1 cellular context compared by ENCODE assay signal in the genomic region with DNA sequence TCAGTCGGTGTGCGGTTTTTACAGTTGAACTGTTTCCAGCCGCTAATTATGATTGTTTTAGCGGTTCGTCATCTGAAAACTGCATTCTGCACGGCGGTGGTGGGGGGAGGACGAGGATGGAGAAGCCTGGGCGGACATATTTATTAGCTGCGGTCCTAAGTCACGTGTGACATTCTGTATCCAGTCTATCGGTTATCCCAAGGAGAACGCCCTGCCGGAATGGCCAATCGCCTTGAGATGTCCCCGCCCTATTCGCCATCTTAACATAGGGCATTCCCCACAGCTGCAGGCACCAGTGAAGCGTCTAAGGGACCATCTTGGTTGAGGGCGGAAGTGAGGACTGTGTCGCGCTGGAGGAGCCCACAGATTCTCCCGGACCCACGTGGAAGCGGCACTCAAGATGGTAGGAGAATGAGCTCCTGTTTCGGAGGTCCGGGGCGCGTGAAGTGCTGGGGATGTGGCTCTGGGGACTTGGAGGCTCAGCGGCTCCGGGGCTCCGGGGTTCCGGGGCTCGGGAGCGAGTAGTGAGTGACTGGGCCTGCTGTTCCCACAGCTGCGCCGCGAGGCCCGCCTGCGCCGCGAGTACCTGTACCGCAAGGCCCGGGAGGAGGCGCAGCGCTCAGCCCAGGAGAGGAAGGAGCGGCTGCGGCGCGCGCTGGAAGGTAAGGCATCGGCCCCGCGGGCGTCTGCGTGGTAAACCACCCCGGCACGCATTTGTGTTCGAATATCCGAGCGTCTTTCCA.
TF ChIP-seq lines count a peak whose summit lies in the region.

IMP4 (plus strand) TSS at position 365 of the 743 bp plus-strand sequence; CDS start at position 401, 36 bp downstream.

TF ChIP-seq in HepG2, 621 proteins besides CTCF, POLR2A, EP300 and RAD21 (continued from another document and continues in another):
- TF ChIP-seq KDM6A (CRISPR knock-in tag; IDR thresholded peaks at IDR 0.05; ENCODE audit: low read depth) (peak; percentile 32; the same call in 1 of the 2 replicates), ZNF432 (CRISPR knock-in tag; IDR thresholded peaks at IDR 0.05; ENCODE audit: borderline replicate concordance) (no peak), RBFOX2 (IDR thresholded peaks at IDR 0.05; ENCODE audit: low read depth, low read length) (peak; percentile 88), SP5 (CRISPR knock-in tag; IDR thresholded peaks at IDR 0.05; ENCODE audit: borderline replicate concordance, low read depth) (no peak; the same call in 1 of the 2 replicates), ZNF256 (CRISPR knock-in tag; conservative IDR thresholded peaks at IDR 0.05) (no peak; the same call in 1 of the 2 replicates), SUZ12 (IDR thresholded peaks at IDR 0.05; ENCODE audit: low read depth, low read length) (no peak), SATB2 (CRISPR knock-in tag; IDR thresholded peaks at IDR 0.05) (no peak), SMARCC2 (IDR thresholded peaks at IDR 0.05) (no peak), ZBTB20 (CRISPR knock-in tag; IDR thresholded peaks at IDR 0.05; ENCODE audit: borderline replicate concordance, low read depth) (peak; percentile 81; the same call in 1 of the 2 replicates), ZMYM2 (CRISPR knock-in tag; IDR thresholded peaks at IDR 0.05) (0 out of 2 replicates have a peak, but pooled peaks have one; percentile 14), SMAD1 (CRISPR knock-in tag; IDR thresholded peaks at IDR 0.05; ENCODE audit: borderline replicate concordance, low read depth) (peak; percentile 79; the same call in 1 of the 2 replicates), TAF15 (IDR thresholded peaks at IDR 0.05; ENCODE audit: low read depth, low read length, poor library complexity, severe bottlenecking) (peak; percentile 58), ZSCAN25 (CRISPR knock-in tag; IDR thresholded peaks at IDR 0.05) (no peak), ZZZ3 (CRISPR knock-in tag; IDR thresholded peaks at IDR 0.05; ENCODE audit: borderline replicate concordance) (peak; percentile 65; the same call in 1 of the 2 replicates), ZBTB1 (CRISPR knock-in tag; IDR thresholded peaks at IDR 0.05; ENCODE audit: borderline replicate concordance) (no peak), CBFB (CRISPR knock-in tag; IDR thresholded peaks at IDR 0.05) (no peak; the same call in none of the 2 replicates), RFX5 (IDR thresholded peaks at IDR 0.05; ENCODE audit: low read depth, low read length) (no peak), HMGXB4 (CRISPR knock-in tag; IDR thresholded peaks at IDR 0.05; ENCODE audit: borderline replicate concordance in 1 of 2, low read depth in 1 of 2) (peak; percentile 93 to 97), RFXAP (CRISPR knock-in tag; IDR thresholded peaks at IDR 0.05; ENCODE audit: borderline replicate concordance) (no peak), ZNF431 (CRISPR knock-in tag; IDR thresholded peaks at IDR 0.05; ENCODE audit: borderline replicate concordance, low read depth) (peak; percentile 75), NR3C1 (CRISPR knock-in tag; IDR thresholded peaks at IDR 0.05) (no peak), RELA (CRISPR knock-in tag; IDR thresholded peaks at IDR 0.05) (no peak), ZNF496 (CRISPR knock-in tag; IDR thresholded peaks at IDR 0.05; ENCODE audit: insufficient replicate concordance) (no peak), MED8 (CRISPR knock-in tag; IDR thresholded peaks at IDR 0.05; ENCODE audit: insufficient replicate concordance) (peak; percentile 68), NFE2L1 (CRISPR knock-in tag; IDR thresholded peaks at IDR 0.05; ENCODE audit: borderline replicate concordance) (peak; percentile 81; the same call in 1 of the 2 replicates), GPN1 (CRISPR knock-in tag; IDR thresholded peaks at IDR 0.05; ENCODE audit: borderline replicate concordance) (no peak), TRIM24 (CRISPR knock-in tag; IDR thresholded peaks at IDR 0.05) (no peak)
- TF ChIP-seq, protein P1, sequence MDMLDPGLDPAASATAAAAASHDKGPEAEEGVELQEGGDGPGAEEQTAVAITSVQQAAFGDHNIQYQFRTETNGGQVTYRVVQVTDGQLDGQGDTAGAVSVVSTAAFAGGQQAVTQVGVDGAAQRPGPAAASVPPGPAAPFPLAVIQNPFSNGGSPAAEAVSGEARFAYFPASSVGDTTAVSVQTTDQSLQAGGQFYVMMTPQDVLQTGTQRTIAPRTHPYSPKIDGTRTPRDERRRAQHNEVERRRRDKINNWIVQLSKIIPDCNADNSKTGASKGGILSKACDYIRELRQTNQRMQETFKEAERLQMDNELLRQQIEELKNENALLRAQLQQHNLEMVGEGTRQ (IDR thresholded peaks at IDR 0.05; ENCODE audit: low read depth, low read length), result peak; percentile 93
- TF ChIP-seq, protein P1 (CRISPR knock-in tag; IDR thresholded peaks at IDR 0.05; ENCODE audit: borderline replicate concordance), result peak; percentile 97
- TF ChIP-seq, protein P2, sequence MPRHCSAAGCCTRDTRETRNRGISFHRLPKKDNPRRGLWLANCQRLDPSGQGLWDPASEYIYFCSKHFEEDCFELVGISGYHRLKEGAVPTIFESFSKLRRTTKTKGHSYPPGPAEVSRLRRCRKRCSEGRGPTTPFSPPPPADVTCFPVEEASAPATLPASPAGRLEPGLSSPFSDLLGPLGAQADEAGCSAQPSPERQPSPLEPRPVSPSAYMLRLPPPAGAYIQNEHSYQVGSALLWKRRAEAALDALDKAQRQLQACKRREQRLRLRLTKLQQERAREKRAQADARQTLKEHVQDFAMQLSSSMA (CRISPR knock-in tag; IDR thresholded peaks at IDR 0.05), result peak; percentile 96
- TF ChIP-seq, protein P3, sequence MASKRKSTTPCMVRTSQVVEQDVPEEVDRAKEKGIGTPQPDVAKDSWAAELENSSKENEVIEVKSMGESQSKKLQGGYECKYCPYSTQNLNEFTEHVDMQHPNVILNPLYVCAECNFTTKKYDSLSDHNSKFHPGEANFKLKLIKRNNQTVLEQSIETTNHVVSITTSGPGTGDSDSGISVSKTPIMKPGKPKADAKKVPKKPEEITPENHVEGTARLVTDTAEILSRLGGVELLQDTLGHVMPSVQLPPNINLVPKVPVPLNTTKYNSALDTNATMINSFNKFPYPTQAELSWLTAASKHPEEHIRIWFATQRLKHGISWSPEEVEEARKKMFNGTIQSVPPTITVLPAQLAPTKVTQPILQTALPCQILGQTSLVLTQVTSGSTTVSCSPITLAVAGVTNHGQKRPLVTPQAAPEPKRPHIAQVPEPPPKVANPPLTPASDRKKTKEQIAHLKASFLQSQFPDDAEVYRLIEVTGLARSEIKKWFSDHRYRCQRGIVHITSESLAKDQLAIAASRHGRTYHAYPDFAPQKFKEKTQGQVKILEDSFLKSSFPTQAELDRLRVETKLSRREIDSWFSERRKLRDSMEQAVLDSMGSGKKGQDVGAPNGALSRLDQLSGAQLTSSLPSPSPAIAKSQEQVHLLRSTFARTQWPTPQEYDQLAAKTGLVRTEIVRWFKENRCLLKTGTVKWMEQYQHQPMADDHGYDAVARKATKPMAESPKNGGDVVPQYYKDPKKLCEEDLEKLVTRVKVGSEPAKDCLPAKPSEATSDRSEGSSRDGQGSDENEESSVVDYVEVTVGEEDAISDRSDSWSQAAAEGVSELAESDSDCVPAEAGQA (IDR thresholded peaks at IDR 0.05; ENCODE audit: low read depth), result peak; percentile 99
- TF ChIP-seq, protein P3 (CRISPR knock-in tag; IDR thresholded peaks at IDR 0.05; ENCODE audit: borderline replicate concordance), result no peak
- TF ChIP-seq, protein P4, sequence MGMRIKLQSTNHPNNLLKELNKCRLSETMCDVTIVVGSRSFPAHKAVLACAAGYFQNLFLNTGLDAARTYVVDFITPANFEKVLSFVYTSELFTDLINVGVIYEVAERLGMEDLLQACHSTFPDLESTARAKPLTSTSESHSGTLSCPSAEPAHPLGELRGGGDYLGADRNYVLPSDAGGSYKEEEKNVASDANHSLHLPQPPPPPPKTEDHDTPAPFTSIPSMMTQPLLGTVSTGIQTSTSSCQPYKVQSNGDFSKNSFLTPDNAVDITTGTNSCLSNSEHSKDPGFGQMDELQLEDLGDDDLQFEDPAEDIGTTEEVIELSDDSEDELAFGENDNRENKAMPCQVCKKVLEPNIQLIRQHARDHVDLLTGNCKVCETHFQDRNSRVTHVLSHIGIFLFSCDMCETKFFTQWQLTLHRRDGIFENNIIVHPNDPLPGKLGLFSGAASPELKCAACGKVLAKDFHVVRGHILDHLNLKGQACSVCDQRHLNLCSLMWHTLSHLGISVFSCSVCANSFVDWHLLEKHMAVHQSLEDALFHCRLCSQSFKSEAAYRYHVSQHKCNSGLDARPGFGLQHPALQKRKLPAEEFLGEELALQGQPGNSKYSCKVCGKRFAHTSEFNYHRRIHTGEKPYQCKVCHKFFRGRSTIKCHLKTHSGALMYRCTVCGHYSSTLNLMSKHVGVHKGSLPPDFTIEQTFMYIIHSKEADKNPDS (CRISPR knock-in tag; IDR thresholded peaks at IDR 0.05), result peak; percentile 62; the same call in 1 of the 2 replicates
- TF ChIP-seq, protein P5, sequence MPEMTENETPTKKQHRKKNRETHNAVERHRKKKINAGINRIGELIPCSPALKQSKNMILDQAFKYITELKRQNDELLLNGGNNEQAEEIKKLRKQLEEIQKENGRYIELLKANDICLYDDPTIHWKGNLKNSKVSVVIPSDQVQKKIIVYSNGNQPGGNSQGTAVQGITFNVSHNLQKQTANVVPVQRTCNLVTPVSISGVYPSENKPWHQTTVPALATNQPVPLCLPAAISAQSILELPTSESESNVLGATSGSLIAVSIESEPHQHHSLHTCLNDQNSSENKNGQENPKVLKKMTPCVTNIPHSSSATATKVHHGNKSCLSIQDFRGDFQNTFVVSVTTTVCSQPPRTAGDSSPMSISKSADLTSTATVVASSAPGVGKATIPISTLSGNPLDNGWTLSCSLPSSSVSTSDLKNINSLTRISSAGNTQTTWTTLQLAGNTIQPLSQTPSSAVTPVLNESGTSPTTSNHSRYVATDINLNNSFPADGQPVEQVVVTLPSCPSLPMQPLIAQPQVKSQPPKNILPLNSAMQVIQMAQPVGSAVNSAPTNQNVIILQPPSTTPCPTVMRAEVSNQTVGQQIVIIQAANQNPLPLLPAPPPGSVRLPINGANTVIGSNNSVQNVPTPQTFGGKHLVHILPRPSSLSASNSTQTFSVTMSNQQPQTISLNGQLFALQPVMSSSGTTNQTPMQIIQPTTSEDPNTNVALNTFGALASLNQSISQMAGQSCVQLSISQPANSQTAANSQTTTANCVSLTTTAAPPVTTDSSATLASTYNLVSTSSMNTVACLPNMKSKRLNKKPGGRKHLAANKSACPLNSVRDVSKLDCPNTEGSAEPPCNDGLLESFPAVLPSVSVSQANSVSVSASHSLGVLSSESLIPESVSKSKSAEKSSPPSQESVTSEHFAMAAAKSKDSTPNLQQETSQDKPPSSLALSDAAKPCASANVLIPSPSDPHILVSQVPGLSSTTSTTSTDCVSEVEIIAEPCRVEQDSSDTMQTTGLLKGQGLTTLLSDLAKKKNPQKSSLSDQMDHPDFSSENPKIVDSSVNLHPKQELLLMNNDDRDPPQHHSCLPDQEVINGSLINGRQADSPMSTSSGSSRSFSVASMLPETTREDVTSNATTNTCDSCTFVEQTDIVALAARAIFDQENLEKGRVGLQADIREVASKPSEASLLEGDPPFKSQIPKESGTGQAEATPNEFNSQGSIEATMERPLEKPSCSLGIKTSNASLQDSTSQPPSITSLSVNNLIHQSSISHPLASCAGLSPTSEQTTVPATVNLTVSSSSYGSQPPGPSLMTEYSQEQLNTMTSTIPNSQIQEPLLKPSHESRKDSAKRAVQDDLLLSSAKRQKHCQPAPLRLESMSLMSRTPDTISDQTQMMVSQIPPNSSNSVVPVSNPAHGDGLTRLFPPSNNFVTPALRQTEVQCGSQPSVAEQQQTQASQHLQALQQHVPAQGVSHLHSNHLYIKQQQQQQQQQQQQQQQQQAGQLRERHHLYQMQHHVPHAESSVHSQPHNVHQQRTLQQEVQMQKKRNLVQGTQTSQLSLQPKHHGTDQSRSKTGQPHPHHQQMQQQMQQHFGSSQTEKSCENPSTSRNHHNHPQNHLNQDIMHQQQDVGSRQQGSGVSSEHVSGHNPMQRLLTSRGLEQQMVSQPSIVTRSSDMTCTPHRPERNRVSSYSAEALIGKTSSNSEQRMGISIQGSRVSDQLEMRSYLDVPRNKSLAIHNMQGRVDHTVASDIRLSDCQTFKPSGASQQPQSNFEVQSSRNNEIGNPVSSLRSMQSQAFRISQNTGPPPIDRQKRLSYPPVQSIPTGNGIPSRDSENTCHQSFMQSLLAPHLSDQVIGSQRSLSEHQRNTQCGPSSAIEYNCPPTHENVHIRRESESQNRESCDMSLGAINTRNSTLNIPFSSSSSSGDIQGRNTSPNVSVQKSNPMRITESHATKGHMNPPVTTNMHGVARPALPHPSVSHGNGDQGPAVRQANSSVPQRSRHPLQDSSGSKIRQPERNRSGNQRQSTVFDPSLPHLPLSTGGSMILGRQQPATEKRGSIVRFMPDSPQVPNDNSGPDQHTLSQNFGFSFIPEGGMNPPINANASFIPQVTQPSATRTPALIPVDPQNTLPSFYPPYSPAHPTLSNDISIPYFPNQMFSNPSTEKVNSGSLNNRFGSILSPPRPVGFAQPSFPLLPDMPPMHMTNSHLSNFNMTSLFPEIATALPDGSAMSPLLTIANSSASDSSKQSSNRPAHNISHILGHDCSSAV (CRISPR knock-in tag; IDR thresholded peaks at IDR 0.05; ENCODE audit: borderline replicate concordance), result no peak
